Comparison of ENCODE assay signal across 34 cellular contexts in the genomic region with DNA sequence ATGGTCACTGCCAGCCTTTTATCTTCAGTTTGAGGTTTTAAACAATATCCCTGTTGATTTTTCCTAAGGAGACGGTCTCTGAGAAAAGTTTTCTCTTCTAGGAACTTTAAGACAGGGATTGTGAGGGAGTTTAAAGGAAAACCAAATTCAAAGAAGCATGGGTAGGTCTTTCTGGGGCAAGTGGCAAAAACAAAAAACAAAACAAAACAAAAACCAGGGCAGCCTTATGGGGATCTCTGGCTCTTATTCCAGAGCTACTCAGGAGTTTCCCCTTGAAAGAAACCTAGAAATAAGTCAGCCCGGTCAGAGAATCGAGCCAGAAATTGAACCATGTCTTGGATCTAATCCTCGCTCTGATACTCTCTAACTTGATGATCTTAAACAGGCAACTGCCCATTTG.
DNase-seq lines count a peak whose midpoint lies in the region; ATAC-seq, FAIRE-seq and TF ChIP-seq lines count a peak whose summit lies in the region.
"Had no signal": no experiment of that assay in that cellular context is flagged by ENCODE, and none has a peak within 500 bp of the region (broad histone marks: within the 10 kb centered on the region; RNA-seq: fewer than 3 reads in every experiment).

No MANE protein-coding gene starts in this region.

- no peaks in the 10 kb centered on the region for H3K9me3 Mint-ChIP-seq in GM23338
- no peaks in the 10 kb centered on the region for H3K9me3 Mint-ChIP-seq in H9
- H3K9me3 Mint-ChIP-seq: CD8-positive, alpha-beta T cell had no signal

- H2BK15ac ChIP-seq in H9 (ENCODE audit: low read depth, low read length) = no peak overlapping the region

- no peaks in the 10 kb centered on the region for H3K23me2 ChIP-seq in H9 (ENCODE audit: insufficient read length, low read depth, low read length, poor library complexity, severe bottlenecking)

- POLR2A ChIA-PET in A549 (lab: Yijun Ruan, JAX) = no interaction called here

- TF ChIP-seq EP300 in A549 (IDR thresholded peaks at IDR 0.05) = no peak

- no peak for TF ChIP-seq POLR2A in A549 (IDR thresholded peaks at IDR 0.05; ENCODE audit: low read length)

- H3K36me3 ChIP-seq in GM23338 (ENCODE audit: insufficient read depth) = no peaks in the 10 kb centered on the region
- H3K36me3 ChIP-seq: BE2C; BLaER1; BLaER1 treated with 17β-estradiol and CSF1 and Interleukin-3, amounts not matched to agents 10 nM and 100 nM had no signal

- H4K20me1 ChIP-seq in GM23338 (replicated peaks; ENCODE audit: insufficient read depth) = no peaks in the 10 kb centered on the region
- H4K20me1 ChIP-seq in H9 (ENCODE audit: control insufficient read depth, insufficient read depth, insufficient read length) = no peaks in the 10 kb centered on the region
- H4K20me1 ChIP-seq: BLaER1; BLaER1 treated with 17β-estradiol and CSF1 and Interleukin-3, amounts not matched to agents 10 nM and 100 nM had no signal

- CTCF ChIA-PET in A549 (lab: Yijun Ruan, JAX) = interaction anchor here (0.7 kb wide), 1 partner anchor 8 kb away, joined by 3 read pairs; no protein-coding TSS in a partner anchor

- H3K79me2 ChIP-seq in GM23338 (replicated peaks; ENCODE audit: insufficient read depth) = no peaks in the 10 kb centered on the region
- H3K79me2 ChIP-seq in H9 (ENCODE audit: insufficient read depth, low read length) = no peaks in the 10 kb centered on the region

- H4K8ac ChIP-seq in H9 (replicated peaks; ENCODE audit: insufficient read length, low read depth, low read length) = no peak overlapping the region

- no peak overlapping the region for H3T11ph ChIP-seq in H9 (ENCODE audit: low read length)

- intact Hi-C loops in head of caudate nucleus (cut with DNase I) = no loop called here

- peaks cover 21% of the 10 kb centered on the region for H3K4me1 Mint-ChIP-seq in GM23338
- peaks cover 28 to 35% of the 10 kb centered on the region in 2 experiments for H3K4me1 Mint-ChIP-seq in H9
- H3K4me1 Mint-ChIP-seq: B cell; CD14-positive monocyte; CD4-positive, alpha-beta memory T cell; CD4-positive, CD25-positive, alpha-beta regulatory T cell; CD8-positive, alpha-beta memory T cell had no signal

- H3K18ac ChIP-seq in H9 (ENCODE audit: insufficient read length, low read depth, low read length) = no peak overlapping the region

- ATAC-seq in A549 (no peak), GM23338 (no peak), GM18868 (IDR thresholded peaks at IDR 0.05; ENCODE audit: unreplicated experiment) (no peak), HG03521 (IDR thresholded peaks at IDR 0.05; ENCODE audit: unreplicated experiment) (no peak)
- ATAC-seq: CD8-positive, alpha-beta T cell had no signal

- no peaks in the 10 kb centered on the region for H3K79me1 ChIP-seq in H9 (ENCODE audit: insufficient read depth, low read depth, low read length, poor library complexity, severe bottlenecking)

- H3K4me1 ChIP-seq in A549 (no peaks in the 10 kb centered on the region), GM23338 (ENCODE audit: insufficient read depth) (peaks cover 24% of the 10 kb centered on the region), H9 (ENCODE audit: insufficient read depth, low read length) (no peaks in the 10 kb centered on the region)
- H3K4me1 ChIP-seq: BE2C; BLaER1; BLaER1 treated with 17β-estradiol and CSF1 and Interleukin-3, amounts not matched to agents 10 nM and 100 nM; Caco-2 had no signal

- H3K36me3 Mint-ChIP-seq in GM23338 (ENCODE audit: low read depth) (no peaks in the 10 kb centered on the region), H9 (ENCODE audit: insufficient read depth in 1 of 3, low read depth in 3 of 3) (no peaks in the 10 kb centered on the region; a peak in 1 of 7 replicates)
- H3K36me3 Mint-ChIP-seq: CD14-positive monocyte; CD4-positive, alpha-beta memory T cell; CD4-positive, CD25-positive, alpha-beta regulatory T cell; CD8-positive, alpha-beta memory T cell; CD8-positive, alpha-beta T cell had no signal

- no peak overlapping the region for H2AK5ac ChIP-seq in H9 (ENCODE audit: insufficient read length, low read length)

- H3K4me3 Mint-ChIP-seq in GM23338 = no peak overlapping the region
- no peak overlapping the region for H3K4me3 Mint-ChIP-seq in H9
- H3K4me3 Mint-ChIP-seq: B cell; CD14-positive monocyte; CD4-positive, alpha-beta memory T cell; CD4-positive, alpha-beta T cell; CD4-positive, CD25-positive, alpha-beta regulatory T cell; CD8-positive, alpha-beta memory T cell; CD8-positive, alpha-beta T cell had no signal

- H3K27me3 ChIP-seq in GM23338 (ENCODE audit: insufficient read depth) (no peaks in the 10 kb centered on the region), H9 (ENCODE audit: insufficient read depth, low read length) (no peaks in the 10 kb centered on the region)
- H3K27me3 ChIP-seq: BE2C; BLaER1; BLaER1 treated with 17β-estradiol and CSF1 and Interleukin-3, amounts not matched to agents 10 nM and 100 nM had no signal

- no peak for FAIRE-seq in A549 (lab: Jason Lieb, UNC)
- FAIRE-seq: A204.1, D721Med had no signal

- no peak for TF ChIP-seq CTCF in A549 (IDR thresholded peaks at IDR 0.05)
- TF ChIP-seq CTCF in GM23338 (conservative IDR thresholded peaks at IDR 0.05; ENCODE audit: low read depth in 2 of 2) = no peak
- TF ChIP-seq CTCF in H9 (conservative IDR thresholded peaks at IDR 0.05) = no peak

- H3K27me3 Mint-ChIP-seq in GM23338 (ENCODE audit: insufficient read depth, low read depth, poor library complexity) = peaks cover 4% of the 10 kb centered on the region
- no peaks in the 10 kb centered on the region for H3K27me3 Mint-ChIP-seq in H9 (ENCODE audit: low read depth)
- H3K27me3 Mint-ChIP-seq: B cell; CD4-positive, alpha-beta memory T cell; CD4-positive, alpha-beta T cell; CD4-positive, CD25-positive, alpha-beta regulatory T cell had no signal

- H2BK5ac ChIP-seq in H9 (ENCODE audit: insufficient read length, low read length) = no peak overlapping the region

- H3K27ac ChIP-seq in A549 (no peak overlapping the region), GM23338 (ENCODE audit: low read depth) (no peak overlapping the region), H9 (ENCODE audit: insufficient read length, low read depth, low read length) (no peak overlapping the region)
- H3K27ac ChIP-seq: 22Rv1; BLaER1; BLaER1 treated with 17β-estradiol and CSF1 and Interleukin-3, amounts not matched to agents 10 nM and 100 nM; C4-2B had no signal

- WGBS in A549 (ENCODE audit: missing lambda C conversion rate) = 3% methylated on average over 4 of the region's 4 CpGs
- no CpG with 5 or more reads among the region's 4 CpGs for WGBS in H9 (ENCODE audit: extremely low coverage, insufficient read length, low lambda C conversion rate)

- H2BK120ac ChIP-seq in H9 (ENCODE audit: low read depth, low read length, poor library complexity, severe bottlenecking) = no peak overlapping the region

- DNase-seq in A549 (ENCODE audit: low read depth in 1 of 2, low spot score in 1 of 2) (no peak), GM23338 (ENCODE audit: low spot score) (no peak), H9 (no peak), head of caudate nucleus (no peak)
- DNase-seq: 8988T; ACHN; AML-193; BE2C; C1 segment of cervical spinal cord; Caco-2; Calu3; CD4-positive, alpha-beta memory T cell; CD4-positive, alpha-beta T cell; CD4-positive, CD25-positive, alpha-beta regulatory T cell; CD8-positive, alpha-beta memory T cell; CD8-positive, alpha-beta T cell; COR-L47; DMS 273 treated with DMSO at 0.1 percent for 48 hours; DMS153; DMS53; DMS79; DMS79 treated with DMSO at 0.1 percent for 48 hours; DND-41; EL had no signal

- H4K5ac ChIP-seq in H9 (ENCODE audit: insufficient read length, low read depth, low read length) = no peak overlapping the region

- H2AFZ ChIP-seq in GM23338 = no peak overlapping the region
- no peak overlapping the region for H2AFZ ChIP-seq in H9 (ENCODE audit: low read length)

- H3F3A ChIP-seq in GM23338 (replicated peaks; ENCODE audit: low read depth) = no peaks in the 10 kb centered on the region

- H3K9ac ChIP-seq in H9 (ENCODE audit: extremely low read depth, insufficient read length, low read length) = peak overlapping the region; percentile 8
- H3K9ac ChIP-seq: BLaER1; BLaER1 treated with 17β-estradiol and CSF1 and Interleukin-3, amounts not matched to agents 10 nM and 100 nM had no signal

- no peak overlapping the region for H3K4me2 ChIP-seq in A549
- H3K4me2 ChIP-seq in GM23338 = 0 out of 2 replicates have a peak overlapping the region, but pooled peaks have one; percentile 21
- H3K4me2 ChIP-seq in H9 (ENCODE audit: insufficient read depth, insufficient read length, low read length) = no peak overlapping the region
- H3K4me2 ChIP-seq: BLaER1; BLaER1 treated with 17β-estradiol and CSF1 and Interleukin-3, amounts not matched to agents 10 nM and 100 nM had no signal

- no peak overlapping the region for H3K4ac ChIP-seq in H9 (ENCODE audit: low read depth, low read length)

- no peak overlapping the region for H2BK12ac ChIP-seq in H9 (ENCODE audit: insufficient read length, low read depth, low read length)

- no peak overlapping the region for H4K91ac ChIP-seq in H9 (ENCODE audit: insufficient read length, low read depth, low read length)

- no peak overlapping the region for H3K14ac ChIP-seq in H9 (ENCODE audit: insufficient read depth, low read length)

- H3K27ac Mint-ChIP-seq in GM23338 (no peak overlapping the region), H9 (no peak overlapping the region)
- H3K27ac Mint-ChIP-seq: B cell; CD14-positive monocyte; CD4-positive, alpha-beta memory T cell; CD4-positive, alpha-beta T cell; CD4-positive, CD25-positive, alpha-beta regulatory T cell; CD8-positive, alpha-beta memory T cell; CD8-positive, alpha-beta T cell had no signal

- H3K9me3 ChIP-seq in A549 (no peaks in the 10 kb centered on the region), H9 (ENCODE audit: control insufficient read depth, low read depth, low read length) (no peaks in the 10 kb centered on the region)
- H3K9me3 ChIP-seq: BE2C; BLaER1; BLaER1 treated with 17β-estradiol and CSF1 and Interleukin-3, amounts not matched to agents 10 nM and 100 nM; Caco-2 had no signal

- H3K23ac ChIP-seq in H9 (ENCODE audit: insufficient read length, low read depth, low read length) = no peak overlapping the region

- no peak overlapping the region for H3K56ac ChIP-seq in H9 (ENCODE audit: insufficient read length, low read depth, low read length)

- peaks cover 10% of the 10 kb centered on the region; the same call in 1 of the 2 replicates for H3K9me2 ChIP-seq in GM23338 (ENCODE audit: insufficient read depth)

- no peak for TF ChIP-seq RAD21 in A549 (conservative IDR thresholded peaks at IDR 0.05 in 1 of 2, IDR thresholded peaks at IDR 0.05 in 1 of 2)

- H2BK20ac ChIP-seq in H9 (ENCODE audit: low read depth, low read length, poor library complexity, severe bottlenecking) = no peak overlapping the region

- H3K4me3 ChIP-seq in A549 (no peak overlapping the region), GM23338 (no peak overlapping the region)
- H3K4me3 ChIP-seq: BLaER1; BLaER1 treated with 17β-estradiol and CSF1 and Interleukin-3, amounts not matched to agents 10 nM and 100 nM had no signal

TF ChIP-seq in A549, 52 proteins besides CTCF, POLR2A, EP300 and RAD21 (continues in another document):
- TF ChIP-seq RNF2 (IDR thresholded peaks at IDR 0.05; ENCODE audit: borderline replicate concordance, low read depth) (0 out of 2 replicates have a peak, but pooled peaks have one; percentile 51), NPAS2 (CRISPR knock-in tag; IDR thresholded peaks at IDR 0.05; ENCODE audit: borderline replicate concordance) (no peak)

TF ChIP-seq in GM23338, 12 proteins besides CTCF, POLR2A, EP300 and RAD21 (continues in another document):
- TF ChIP-seq CREB1 (CRISPR knock-in tag; IDR thresholded peaks at IDR 0.05; ENCODE audit: low read depth) (no peak), EZH2 (IDR thresholded peaks at IDR 0.05; ENCODE audit: low read depth, unreplicated experiment) (no peak)
